ENCODE assay signal across 6 cellular contexts in genomic region chr16:2205967-2206313, GRCh38. TPM values are rescaled to one million over a fixed set of nuclear protein-coding genes. Genes with fewer than 3 reads are reported as not detected.
DNase-seq lines count a peak whose midpoint lies in the region.

No MANE protein-coding gene starts in this region.

- H3K27ac Mint-ChIP-seq in activated T-cell treated with anti-CD3 and anti-CD28 coated beads, Interleukin-2, amount 50 U/mL, for 24 hours = peak overlapping the region; percentile 91
- H3K27ac Mint-ChIP-seq in activated T-helper 2 cell treated with anti-CD3 and anti-CD28 coated beads, Interferon-gamma antibody, Interleukin-2, Interleukin-4, amounts not matched to agents 10 μg/mL and 5 μg/mL and 100 μg/mL, durations not matched to agents 14 hours and 24 hours and 36 hours = peak overlapping the region; percentile 69

- peaks cover 22% of the 10 kb centered on the region for H3K4me1 ChIP-seq in mononuclear cell (ENCODE audit: insufficient read depth, low read length)

- peaks cover 46% of the 10 kb centered on the region for H3K36me3 Mint-ChIP-seq in activated T-cell treated with anti-CD3 and anti-CD28 coated beads, Interleukin-2, amount 50 U/mL, for 24 hours (ENCODE audit: low read depth)
- peaks cover 26% of the 10 kb centered on the region for H3K36me3 Mint-ChIP-seq in activated T-helper 2 cell treated with anti-CD3 and anti-CD28 coated beads, Interferon-gamma antibody, Interleukin-2, Interleukin-4, amounts not matched to agents 10 μg/mL and 5 μg/mL and 100 μg/mL, durations not matched to agents 14 hours and 24 hours and 36 hours (ENCODE audit: low read depth)

- H3K4me3 Mint-ChIP-seq in activated T-cell treated with anti-CD3 and anti-CD28 coated beads, Interleukin-2, amount 50 U/mL, for 24 hours = peak overlapping the region; percentile 91
- H3K4me3 Mint-ChIP-seq in activated T-helper 2 cell treated with anti-CD3 and anti-CD28 coated beads, Interferon-gamma antibody, Interleukin-2, Interleukin-4, amounts not matched to agents 10 μg/mL and 5 μg/mL and 100 μg/mL, durations not matched to agents 14 hours and 24 hours and 36 hours (ENCODE audit: low read depth) = peak overlapping the region; percentile 74

- peaks cover 27% of the 10 kb centered on the region for H3K4me1 Mint-ChIP-seq in activated T-cell treated with anti-CD3 and anti-CD28 coated beads, Interleukin-2, amount 50 U/mL, for 24 hours (ENCODE audit: low read depth)
- H3K4me1 Mint-ChIP-seq in activated T-helper 2 cell treated with anti-CD3 and anti-CD28 coated beads, Interferon-gamma antibody, Interleukin-2, Interleukin-4, amounts not matched to agents 10 μg/mL and 5 μg/mL and 100 μg/mL, durations not matched to agents 14 hours and 24 hours and 36 hours (ENCODE audit: low read depth) = peaks cover 18% of the 10 kb centered on the region

- no peaks in the 10 kb centered on the region for H3K27me3 ChIP-seq in mononuclear cell (ENCODE audit: insufficient read depth, low read length)

- intact Hi-C loops in activated T-helper 2 cell treated with anti-CD3 and anti-CD28 coated beads, Interferon-gamma antibody, Interleukin-2, Interleukin-4, amounts not matched to agents 10 μg/mL and 5 μg/mL and 100 μg/mL, durations not matched to agents 14 hours and 24 hours and 36 hours (cut with micrococcal nuclease) = loop anchor here (1.0 kb wide), 1 partner anchor 17 kb away; the partner anchor contains the start of gene E4F1

- H3K9me3 Mint-ChIP-seq in activated T-cell treated with anti-CD3 and anti-CD28 coated beads, Interleukin-2, amount 50 U/mL, for 24 hours = no peaks in the 10 kb centered on the region
- H3K9me3 Mint-ChIP-seq in activated T-helper 2 cell treated with anti-CD3 and anti-CD28 coated beads, Interferon-gamma antibody, Interleukin-2, Interleukin-4, amounts not matched to agents 10 μg/mL and 5 μg/mL and 100 μg/mL, durations not matched to agents 14 hours and 24 hours and 36 hours = no peaks in the 10 kb centered on the region

- H3K4me3 ChIP-seq in mononuclear cell (ENCODE audit: low read length) = peak overlapping the region; percentile 79

- H3K9me3 ChIP-seq in mononuclear cell (ENCODE audit: low read depth, low read length) = no peaks in the 10 kb centered on the region

- H3K27me3 Mint-ChIP-seq in activated T-cell treated with anti-CD3 and anti-CD28 coated beads, Interleukin-2, amount 50 U/mL, for 24 hours = no peaks in the 10 kb centered on the region
- peaks cover 10% of the 10 kb centered on the region for H3K27me3 Mint-ChIP-seq in activated T-helper 2 cell treated with anti-CD3 and anti-CD28 coated beads, Interferon-gamma antibody, Interleukin-2, Interleukin-4, amounts not matched to agents 10 μg/mL and 5 μg/mL and 100 μg/mL, durations not matched to agents 14 hours and 24 hours and 36 hours (ENCODE audit: low read depth)

- no peak for DNase-seq in activated T-cell treated with anti-CD3 and anti-CD28 coated beads, Interleukin-2, amount 50 U/mL, for 24 hours
- no peak for DNase-seq in activated T-cell treated with anti-CD3 and anti-CD28 coated beads, Interleukin-2, amount 50 U/mL, for 48 hours
- no peak for DNase-seq in activated T-helper 2 cell treated with anti-CD3 and anti-CD28 coated beads, Interferon-gamma antibody, Interleukin-2, Interleukin-4, amounts not matched to agents 10 μg/mL and 5 μg/mL and 100 μg/mL, durations not matched to agents 14 hours and 24 hours and 36 hours (ENCODE audit: low spot score)
- DNase-seq in mucosa of gallbladder (ENCODE audit: low spot score) = no peak
- DNase-seq in NCI-H2081 (lab: John Stamatoyannopoulos, UW) = no peak

RNA-seq across cellular contexts. Expression of gene MLST8, which starts 0.7 kb away (rescaled TPM):
- 54.3 and 56.4 TPM in 2 replicates for total RNA-seq in activated T-helper 2 cell treated with anti-CD3 and anti-CD28 coated beads, Interferon-gamma antibody, Interleukin-2, Interleukin-4, amounts not matched to agents 10 μg/mL and 5 μg/mL and 100 μg/mL, durations not matched to agents 14 hours and 24 hours and 36 hours
- total RNA-seq in mononuclear cell (11.0 TPM), mucosa of gallbladder (31.2 TPM)

RNA-seq across cellular contexts. Expression of gene BRICD5, which starts 4.7 kb away (rescaled TPM):
- 24.6 and 25.2 TPM in 2 replicates for total RNA-seq in activated T-helper 2 cell treated with anti-CD3 and anti-CD28 coated beads, Interferon-gamma antibody, Interleukin-2, Interleukin-4, amounts not matched to agents 10 μg/mL and 5 μg/mL and 100 μg/mL, durations not matched to agents 14 hours and 24 hours and 36 hours
- total RNA-seq in mononuclear cell (0.84 TPM), mucosa of gallbladder (15.2 TPM)

RNA-seq across cellular contexts. Expression of gene PGP, which starts 8.7 kb away (rescaled TPM):
- 36.1 and 37.7 TPM in 2 replicates for total RNA-seq in activated T-helper 2 cell treated with anti-CD3 and anti-CD28 coated beads, Interferon-gamma antibody, Interleukin-2, Interleukin-4, amounts not matched to agents 10 μg/mL and 5 μg/mL and 100 μg/mL, durations not matched to agents 14 hours and 24 hours and 36 hours
- 9.8 TPM for total RNA-seq in mononuclear cell
- total RNA-seq in mucosa of gallbladder = 19.7 TPM

RNA-seq across cellular contexts. Expression of gene CASKIN1, which starts 9.5 kb away (rescaled TPM):
- 0.48 and 1.0 TPM in 2 replicates for total RNA-seq in activated T-helper 2 cell treated with anti-CD3 and anti-CD28 coated beads, Interferon-gamma antibody, Interleukin-2, Interleukin-4, amounts not matched to agents 10 μg/mL and 5 μg/mL and 100 μg/mL, durations not matched to agents 14 hours and 24 hours and 36 hours
- total RNA-seq in mononuclear cell (not detected), mucosa of gallbladder (0.58 TPM)

RNA-seq across cellular contexts. Expression of gene E4F1, which starts 17.5 kb away (rescaled TPM):
- 29.3 and 30.0 TPM in 2 replicates for total RNA-seq in activated T-helper 2 cell treated with anti-CD3 and anti-CD28 coated beads, Interferon-gamma antibody, Interleukin-2, Interleukin-4, amounts not matched to agents 10 μg/mL and 5 μg/mL and 100 μg/mL, durations not matched to agents 14 hours and 24 hours and 36 hours
- total RNA-seq in mononuclear cell (14.0 TPM), mucosa of gallbladder (33.3 TPM)
